Comparison of ENCODE assay signal across 15 cellular contexts in genomic region chr15:63967616-63968015, GRCh38.
"Had no signal": no experiment of that assay in that cellular context is flagged by ENCODE, and none has a peak within 500 bp of the region (broad histone marks: within the 10 kb centered on the region; RNA-seq: fewer than 3 reads in every experiment).

No MANE protein-coding gene starts in this region.

- H3K4me3 Mint-ChIP-seq: activated naive CD8-positive, alpha-beta T cell; stimulated activated naive CD8-positive, alpha-beta T cell treated with anti-CD3 and anti-CD28 coated beads, Interleukin-15, amount 100 ng/mL, for 72 hours had no signal

- FAIRE-seq: bronchial epithelial cell had no signal

- H3K27ac ChIP-seq: esophagus muscularis mucosa, thoracic aorta had no signal

- DNase-seq: activated CD4-positive, alpha-beta T cell treated with anti-CD3 and anti-CD28 coated beads for 4 hours; activated gamma-delta T cell; activated T-cell treated with anti-CD3 and anti-CD28 coated beads, Interleukin-2, amount 50 U/mL, for 48 hours; aorta; glutamatergic neuron; midbrain; naive thymus-derived CD4-positive, alpha-beta T cell; stimulated activated CD4-positive, alpha-beta T cell treated with anti-CD3 and anti-CD28 coated beads, Interleukin-2, amount 100 ng/mL, for 48 hours; stimulated activated CD8-positive, alpha-beta memory T cell treated with anti-CD3 and anti-CD28 coated beads, Interleukin-4, amount 100 ng/mL, for 48 hours; stimulated activated naive CD8-positive, alpha-beta T cell treated with anti-CD3 and anti-CD28 coated beads, Interleukin-15, amount 100 ng/mL, for 72 hours had no signal

- ATAC-seq: naive thymus-derived CD4-positive, alpha-beta T cell; sciatic nerve; stimulated activated naive CD8-positive, alpha-beta T cell treated with anti-CD3 and anti-CD28 coated beads, Interleukin-15, amount 100 ng/mL, for 72 hours had no signal

- H3K27me3 Mint-ChIP-seq: activated naive CD8-positive, alpha-beta T cell; stimulated activated naive CD8-positive, alpha-beta T cell treated with anti-CD3 and anti-CD28 coated beads, Interleukin-15, amount 100 ng/mL, for 72 hours had no signal

- H3K4me3 ChIP-seq: esophagus muscularis mucosa, thoracic aorta had no signal

- H3K27ac Mint-ChIP-seq: activated naive CD8-positive, alpha-beta T cell had no signal

- H3K36me3 ChIP-seq: esophagus muscularis mucosa, thoracic aorta had no signal
